ENCODE assay signal across 1 cellular context in the genomic region with DNA sequence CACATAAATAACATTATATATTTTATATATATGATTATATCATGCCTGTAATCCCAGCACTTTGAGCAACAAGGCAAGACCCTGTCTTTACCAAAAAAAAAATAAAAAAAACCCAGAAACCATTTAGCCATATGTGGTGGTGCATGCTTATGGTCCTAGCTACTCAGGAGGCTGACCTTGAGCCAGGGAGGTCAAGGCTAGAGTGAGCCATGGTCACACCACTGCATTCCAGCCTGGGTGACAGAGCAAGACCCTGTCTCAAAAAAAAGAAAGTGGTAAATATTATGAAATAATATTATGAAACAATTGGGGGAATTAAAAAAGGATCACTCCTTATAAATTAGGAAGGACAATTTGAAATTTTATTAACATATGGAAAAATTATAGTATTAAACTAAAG.
TF ChIP-seq lines count a peak whose summit lies in the region.

No MANE protein-coding gene starts in this region.

TF ChIP-seq in HepG2, 621 proteins besides CTCF, POLR2A, EP300 and RAD21 (continued from another document):
- TF ChIP-seq NR2F1 (CRISPR knock-in tag; IDR thresholded peaks at IDR 0.05), result peak in 1 of 2 experiments; percentile 68; a peak in 3 of 4 replicates
- no peak for TF ChIP-seq ZNF382 (CRISPR knock-in tag; IDR thresholded peaks at IDR 0.05; ENCODE audit: borderline replicate concordance)
- peak; percentile 70 for TF ChIP-seq RARA (CRISPR knock-in tag; IDR thresholded peaks at IDR 0.05)
- TF ChIP-seq ZNF124 (CRISPR knock-in tag; IDR thresholded peaks at IDR 0.05), result no peak
- peak; percentile 62 for TF ChIP-seq NR2F6 (IDR thresholded peaks at IDR 0.05)
- peak; percentile 60 for TF ChIP-seq NR2F6 (CRISPR knock-in tag; IDR thresholded peaks at IDR 0.05)
- 0 out of 2 replicates have a peak, but pooled peaks have one; percentile 9 for TF ChIP-seq NCOA2 (CRISPR knock-in tag; IDR thresholded peaks at IDR 0.05)
- TF ChIP-seq SALL1 (CRISPR knock-in tag; IDR thresholded peaks at IDR 0.05), result 0 out of 2 replicates have a peak, but pooled peaks have one; percentile 22
